In genomic region chr18:63897072-63897471, GRCh38 we compare ENCODE assay signal across 24 cellular contexts. TPM values are rescaled to one million over a fixed set of nuclear protein-coding genes. Genes with fewer than 3 reads are reported as not detected.
DNase-seq lines count a peak whose midpoint lies in the region; ATAC-seq and TF ChIP-seq lines count a peak whose summit lies in the region.
"Had no signal": no experiment of that assay in that cellular context is flagged by ENCODE, and none has a peak within 500 bp of the region (broad histone marks: within the 10 kb centered on the region; RNA-seq: fewer than 3 reads in every experiment).

No MANE protein-coding gene starts in this region.

- DNase-seq in AG08395 (ENCODE audit: low spot score) (peak; percentile 5), HCEC 1CT (peak; percentile 24), WTC11 (ENCODE audit: low spot score) (no peak), fibroblast of villous mesenchyme (ENCODE audit: low read depth) (peak; percentile 55), midbrain (lab: John Stamatoyannopoulos, UW) (no peak)
- no peak for DNase-seq in activated T-helper 1 cell treated with anti-CD3 and anti-CD28 coated beads, Interleukin-12 subunit alpha, Interleukin-12 subunit beta, Interleukin-2, Interleukin-4 antibody, amounts not matched to agents 30 ng/mL and 10 ng/mL and 1 ng/mL, durations not matched to agents 14 hours and 24 hours and 36 hours (ENCODE audit: low spot score)
- DNase-seq in activated naive CD4-positive, alpha-beta T cell treated with anti-CD3 and anti-CD28 coated beads for 36 hours = no peak
- DNase-seq: activated naive CD8-positive, alpha-beta T cell treated with anti-CD3 and anti-CD28 coated beads for 36 hours; head of caudate nucleus; left colon; MM.1S; naive thymus-derived CD8-positive, alpha-beta T cell; NCI-H146; NCI-H2171 treated with DMSO at 0.1 percent for 48 hours; NCI-H748 treated with DMSO at 0.1 percent for 48 hours; ovary; stomach; transverse colon had no signal

- peak; percentile 50; the same call in 1 of the 2 replicates for ATAC-seq in WTC11
- ATAC-seq in GM18858 (IDR thresholded peaks at IDR 0.05; ENCODE audit: unreplicated experiment) = no peak
- ATAC-seq: activated T-helper 17 cell treated with anti-CD3 and anti-CD28 coated beads, Interleukin-2, amount 50 U/mL, for 72 hours; GM23338; left colon; naive thymus-derived CD8-positive, alpha-beta T cell had no signal

- no peaks in the 10 kb centered on the region for H3K9me3 Mint-ChIP-seq in WTC11
- no peaks in the 10 kb centered on the region for H3K9me3 Mint-ChIP-seq in activated T-helper 1 cell treated with anti-CD3 and anti-CD28 coated beads, Interleukin-12 subunit alpha, Interleukin-12 subunit beta, Interleukin-2, Interleukin-4 antibody, amounts not matched to agents 30 ng/mL and 10 ng/mL and 1 ng/mL, durations not matched to agents 14 hours and 24 hours and 36 hours
- H3K9me3 Mint-ChIP-seq in activated naive CD4-positive, alpha-beta T cell treated with anti-CD3 and anti-CD28 coated beads for 36 hours = no peaks in the 10 kb centered on the region
- H3K9me3 Mint-ChIP-seq: activated naive CD8-positive, alpha-beta T cell treated with anti-CD3 and anti-CD28 coated beads for 36 hours; activated T-helper 17 cell treated with anti-CD3 and anti-CD28 coated beads, Interleukin-2, amount 50 U/mL, for 72 hours; brain; GM23338; memory B cell; naive thymus-derived CD8-positive, alpha-beta T cell had no signal

- no peaks in the 10 kb centered on the region for H3K27me3 Mint-ChIP-seq in WTC11 (ENCODE audit: low read depth)
- peaks cover 8% of the 10 kb centered on the region for H3K27me3 Mint-ChIP-seq in activated T-helper 1 cell treated with anti-CD3 and anti-CD28 coated beads, Interleukin-12 subunit alpha, Interleukin-12 subunit beta, Interleukin-2, Interleukin-4 antibody, amounts not matched to agents 30 ng/mL and 10 ng/mL and 1 ng/mL, durations not matched to agents 14 hours and 24 hours and 36 hours (ENCODE audit: insufficient read depth)
- H3K27me3 Mint-ChIP-seq in activated naive CD4-positive, alpha-beta T cell treated with anti-CD3 and anti-CD28 coated beads for 36 hours (ENCODE audit: low read depth) = peaks cover 11% of the 10 kb centered on the region
- H3K27me3 Mint-ChIP-seq: memory B cell had no signal

- no peak overlapping the region for H3K4me3 Mint-ChIP-seq in WTC11
- no peak overlapping the region for H3K4me3 Mint-ChIP-seq in activated T-helper 1 cell treated with anti-CD3 and anti-CD28 coated beads, Interleukin-12 subunit alpha, Interleukin-12 subunit beta, Interleukin-2, Interleukin-4 antibody, amounts not matched to agents 30 ng/mL and 10 ng/mL and 1 ng/mL, durations not matched to agents 14 hours and 24 hours and 36 hours
- H3K4me3 Mint-ChIP-seq in activated naive CD4-positive, alpha-beta T cell treated with anti-CD3 and anti-CD28 coated beads for 36 hours = no peak overlapping the region
- H3K4me3 Mint-ChIP-seq: activated naive CD8-positive, alpha-beta T cell treated with anti-CD3 and anti-CD28 coated beads for 36 hours; activated T-helper 17 cell treated with anti-CD3 and anti-CD28 coated beads, Interleukin-2, amount 50 U/mL, for 72 hours; brain; GM23338; memory B cell; naive thymus-derived CD8-positive, alpha-beta T cell had no signal

- H3K36me3 Mint-ChIP-seq in WTC11 = 0 out of 2 replicates have a peak, but pooled peaks cover 2% of the 10 kb centered on the region
- no peaks in the 10 kb centered on the region for H3K36me3 Mint-ChIP-seq in activated T-helper 1 cell treated with anti-CD3 and anti-CD28 coated beads, Interleukin-12 subunit alpha, Interleukin-12 subunit beta, Interleukin-2, Interleukin-4 antibody, amounts not matched to agents 30 ng/mL and 10 ng/mL and 1 ng/mL, durations not matched to agents 14 hours and 24 hours and 36 hours (ENCODE audit: low read depth)
- H3K36me3 Mint-ChIP-seq in activated naive CD4-positive, alpha-beta T cell treated with anti-CD3 and anti-CD28 coated beads for 36 hours (ENCODE audit: low read depth) = no peaks in the 10 kb centered on the region
- H3K36me3 Mint-ChIP-seq: activated naive CD8-positive, alpha-beta T cell treated with anti-CD3 and anti-CD28 coated beads for 36 hours; brain; memory B cell; naive thymus-derived CD8-positive, alpha-beta T cell had no signal

- no peak for TF ChIP-seq CTCF in WTC11 (IDR thresholded peaks at IDR 0.05)
- no peak for TF ChIP-seq CTCF in fibroblast of villous mesenchyme (IDR thresholded peaks at IDR 0.05; ENCODE audit: insufficient read depth, low read depth, low read length)

- POLR2A ChIA-PET in WTC11 (lab: Charles Lee) = no interaction called here

- no peak overlapping the region for H3K27ac Mint-ChIP-seq in WTC11
- no peak overlapping the region for H3K27ac Mint-ChIP-seq in activated T-helper 1 cell treated with anti-CD3 and anti-CD28 coated beads, Interleukin-12 subunit alpha, Interleukin-12 subunit beta, Interleukin-2, Interleukin-4 antibody, amounts not matched to agents 30 ng/mL and 10 ng/mL and 1 ng/mL, durations not matched to agents 14 hours and 24 hours and 36 hours
- H3K27ac Mint-ChIP-seq in activated naive CD4-positive, alpha-beta T cell treated with anti-CD3 and anti-CD28 coated beads for 36 hours = no peak overlapping the region
- H3K27ac Mint-ChIP-seq: activated naive CD8-positive, alpha-beta T cell treated with anti-CD3 and anti-CD28 coated beads for 36 hours; activated T-helper 17 cell treated with anti-CD3 and anti-CD28 coated beads, Interleukin-2, amount 50 U/mL, for 72 hours; brain; GM23338; memory B cell; naive thymus-derived CD8-positive, alpha-beta T cell had no signal

- peaks cover 6% of the 10 kb centered on the region for H3K4me1 Mint-ChIP-seq in WTC11
- no peaks in the 10 kb centered on the region for H3K4me1 Mint-ChIP-seq in activated T-helper 1 cell treated with anti-CD3 and anti-CD28 coated beads, Interleukin-12 subunit alpha, Interleukin-12 subunit beta, Interleukin-2, Interleukin-4 antibody, amounts not matched to agents 30 ng/mL and 10 ng/mL and 1 ng/mL, durations not matched to agents 14 hours and 24 hours and 36 hours (ENCODE audit: low read depth)
- H3K4me1 Mint-ChIP-seq in activated naive CD4-positive, alpha-beta T cell treated with anti-CD3 and anti-CD28 coated beads for 36 hours (ENCODE audit: low read depth) = no peaks in the 10 kb centered on the region
- H3K4me1 Mint-ChIP-seq: activated naive CD8-positive, alpha-beta T cell treated with anti-CD3 and anti-CD28 coated beads for 36 hours; activated T-helper 17 cell treated with anti-CD3 and anti-CD28 coated beads, Interleukin-2, amount 50 U/mL, for 72 hours; brain; memory B cell; naive thymus-derived CD8-positive, alpha-beta T cell had no signal

- CTCF ChIA-PET in WTC11 (lab: Charles Lee) = no interaction called here
- CTCF ChIA-PET in activated naive CD4-positive, alpha-beta T cell treated with anti-CD3 and anti-CD28 coated beads for 36 hours (lab: Charles Lee) = interaction anchor here (0.8 to 2.1 kb wide), 2 partner anchors 39 to 65 kb away, joined by 3 to 7 read pairs; no protein-coding TSS in a partner anchor

- intact Hi-C loops in activated T-helper 1 cell treated with anti-CD3 and anti-CD28 coated beads, Interleukin-12 subunit alpha, Interleukin-12 subunit beta, Interleukin-2, Interleukin-4 antibody, amounts not matched to agents 30 ng/mL and 10 ng/mL and 1 ng/mL, durations not matched to agents 14 hours and 24 hours and 36 hours (cut with micrococcal nuclease) = no loop called here
- intact Hi-C loops in activated naive CD4-positive, alpha-beta T cell treated with anti-CD3 and anti-CD28 coated beads for 36 hours (cut with micrococcal nuclease) = no loop called here

- no peak overlapping the region for H3K4me3 ChIP-seq in fibroblast of villous mesenchyme (ENCODE audit: low read depth, low read length)
- H3K4me3 ChIP-seq: GM23338, ovary, stomach, transverse colon had no signal

TF ChIP-seq in WTC11, 78 proteins besides CTCF, POLR2A, EP300 and RAD21:
- TF ChIP-seq RELA (CRISPR knock-in tag; IDR thresholded peaks at IDR 0.05; ENCODE audit: borderline replicate concordance) = no peak
- no peak for TF ChIP-seq SMAD4 (CRISPR knock-in tag; IDR thresholded peaks at IDR 0.05)
- no peak for TF ChIP-seq GTF2I (CRISPR knock-in tag; conservative IDR thresholded peaks at IDR 0.05)
- no peak for TF ChIP-seq ZBTB21 (CRISPR knock-in tag; IDR thresholded peaks at IDR 0.05; ENCODE audit: borderline replicate concordance)
- no peak for TF ChIP-seq ZNF263 (CRISPR knock-in tag; IDR thresholded peaks at IDR 0.05; ENCODE audit: low read depth)
- no peak for TF ChIP-seq PRRX2 (CRISPR knock-in tag; IDR thresholded peaks at IDR 0.05)
- TF ChIP-seq GRHL2 (CRISPR knock-in tag; IDR thresholded peaks at IDR 0.05; ENCODE audit: insufficient replicate concordance, severe bottlenecking) = no peak

RNA-seq across cellular contexts. Expression of gene SERPINB2, which starts 9.6 kb away (rescaled TPM):
- total RNA-seq in WTC11 (2021) = not detected in 3 replicates
- total RNA-seq in fibroblast of villous mesenchyme = 18.0 and 22.9 TPM in 2 replicates
- total RNA-seq in activated T-helper 1 cell treated with anti-CD3 and anti-CD28 coated beads, Interleukin-12 subunit alpha, Interleukin-12 subunit beta, Interleukin-2, Interleukin-4 antibody, amounts not matched to agents 30 ng/mL and 10 ng/mL and 1 ng/mL, durations not matched to agents 14 hours and 24 hours and 36 hours = not detected in 2 replicates
- not detected for total RNA-seq in activated naive CD4-positive, alpha-beta T cell treated with anti-CD3 and anti-CD28 coated beads for 36 hours
- total RNA-seq: activated naive CD8-positive, alpha-beta T cell treated with anti-CD3 and anti-CD28 coated beads for 36 hours; activated T-helper 17 cell treated with anti-CD3 and anti-CD28 coated beads, Interleukin-2, amount 50 U/mL, for 72 hours; GM23338; left colon had no signal

RNA-seq across cellular contexts. Expression of gene SERPINB10, which starts 10.7 kb away (rescaled TPM):
- total RNA-seq in WTC11 (2021) (not detected in 3 replicates), fibroblast of villous mesenchyme (not detected in 2 replicates)
- total RNA-seq in activated T-helper 1 cell treated with anti-CD3 and anti-CD28 coated beads, Interleukin-12 subunit alpha, Interleukin-12 subunit beta, Interleukin-2, Interleukin-4 antibody, amounts not matched to agents 30 ng/mL and 10 ng/mL and 1 ng/mL, durations not matched to agents 14 hours and 24 hours and 36 hours = not detected in 2 replicates
- not detected for total RNA-seq in activated naive CD4-positive, alpha-beta T cell treated with anti-CD3 and anti-CD28 coated beads for 36 hours
- total RNA-seq: activated T-helper 17 cell treated with anti-CD3 and anti-CD28 coated beads, Interleukin-2, amount 50 U/mL, for 72 hours; fibroblast of lung; GM23338; left colon; naive thymus-derived CD8-positive, alpha-beta T cell; transverse colon had no signal

RNA-seq across cellular contexts. Expression of gene HMSD, which starts 52.0 kb away (rescaled TPM):
- 3.0 to 8.1 TPM (median 6.1 TPM) in 3 replicates for total RNA-seq in WTC11 (2021)
- 1.3 TPM in 2 replicates for total RNA-seq in fibroblast of villous mesenchyme
- total RNA-seq in activated T-helper 1 cell treated with anti-CD3 and anti-CD28 coated beads, Interleukin-12 subunit alpha, Interleukin-12 subunit beta, Interleukin-2, Interleukin-4 antibody, amounts not matched to agents 30 ng/mL and 10 ng/mL and 1 ng/mL, durations not matched to agents 14 hours and 24 hours and 36 hours = 19.7 and 27.8 TPM in 2 replicates
- 10 to 100 TPM; 25.0 to 31.7 TPM for total RNA-seq in activated naive CD4-positive, alpha-beta T cell treated with anti-CD3 and anti-CD28 coated beads for 36 hours
- total RNA-seq: naive thymus-derived CD8-positive, alpha-beta T cell; stomach had no signal

Comparison
In these comparisons a context has a peak if more than half of its experiments do, and no peak if none do; other contexts are left out.
1. DNase-seq: peak in AG08395 (single experiment), HCEC 1CT (single experiment) and fibroblast of villous mesenchyme (single experiment); none in WTC11 (single experiment), activated T-helper 1 cell treated with anti-CD3 and anti-CD28 coated beads, Interleukin-12 subunit alpha, Interleukin-12 subunit beta, Interleukin-2, Interleukin-4 antibody, amounts not matched to agents 30 ng/mL and 10 ng/mL and 1 ng/mL, durations not matched to agents 14 hours and 24 hours and 36 hours (single experiment), activated naive CD4-positive, alpha-beta T cell treated with anti-CD3 and anti-CD28 coated beads for 36 hours (single experiment) and midbrain (single experiment).
2. RNA of gene SERPINB2, which starts 9.6 kb away (total RNA-seq): 18.0 to 22.9 TPM in fibroblast of villous mesenchyme; not detected in activated T-helper 1 cell treated with anti-CD3 and anti-CD28 coated beads, Interleukin-12 subunit alpha, Interleukin-12 subunit beta, Interleukin-2, Interleukin-4 antibody, amounts not matched to agents 30 ng/mL and 10 ng/mL and 1 ng/mL, durations not matched to agents 14 hours and 24 hours and 36 hours, not detected in WTC11 and not detected in activated naive CD4-positive, alpha-beta T cell treated with anti-CD3 and anti-CD28 coated beads for 36 hours; every median in the first group is over 10 times any median in the second.